ENCODE assay signal across 8 cellular contexts in genomic region chrX:48897621-48898306, GRCh38. TPM values are rescaled to one million over a fixed set of nuclear protein-coding genes. Genes with fewer than 3 reads are reported as not detected.
DNase-seq lines count a peak whose midpoint lies in the region; ATAC-seq lines count a peak whose summit lies in the region.

Gene PQBP1, plus strand, starts transcription at chrX:48897930. Its CDS starts 580 bp downstream, at chrX:48898510.
Gene TIMM17B, minus strand, starts transcription at chrX:48897768. Its CDS starts 19 bp downstream, at chrX:48897749.

- POLR2A ChIA-PET in CD8-positive, alpha-beta memory T cell (lab: Charles Lee): interaction anchor here (0.9 to 2.9 kb wide), 11 partner anchors 14 to 324 kb away, joined by 3 to 15 read pairs (median 4); partner anchors contain the start of genes HDAC6, OTUD5, RBM3 and SLC35A2

- CTCF ChIA-PET in CD8-positive, alpha-beta memory T cell (lab: Charles Lee): interaction anchor here (1.0 to 1.7 kb wide), 6 partner anchors 14 to 250 kb away, joined by 3 to 7 read pairs (median 3); partner anchors contain the start of genes HDAC6 and SLC35A2

- no peaks in the 10 kb centered on the region for H3K9me3 Mint-ChIP-seq in CD8-positive, alpha-beta memory T cell

- peak within 1 kb of the TSS; percentile 90 to 99 (median 95) for H3K27ac Mint-ChIP-seq in CD8-positive, alpha-beta memory T cell

- peak within 1 kb of the TSS; percentile 84 to 96 (median 89) for H3K4me3 Mint-ChIP-seq in CD8-positive, alpha-beta memory T cell

- peak within 1 kb of the TSS; percentile 91 for H3K4me3 ChIP-seq in CD8-positive, alpha-beta memory T cell (ENCODE audit: low read length)

- no peaks in the 10 kb centered on the region for H3K36me3 ChIP-seq in CD8-positive, alpha-beta memory T cell (ENCODE audit: insufficient read depth, low read length)

- peak; percentile 78 for ATAC-seq in GM19468 (IDR thresholded peaks at IDR 0.05; ENCODE audit: extremely low read depth, unreplicated experiment)

- H3K4me1 Mint-ChIP-seq in CD8-positive, alpha-beta memory T cell: peaks cover 18 to 38% (median 27%) of the 10 kb centered on the region in 3 donors

- peak within 1 kb of the TSS; percentile 93 for H3K27ac ChIP-seq in CD8-positive, alpha-beta memory T cell (ENCODE audit: low read depth, low read length)

- peaks cover 0 to 54% (median 3%) of the 10 kb centered on the region in 3 donors for H3K36me3 Mint-ChIP-seq in CD8-positive, alpha-beta memory T cell

- H3K27me3 ChIP-seq in CD8-positive, alpha-beta memory T cell (ENCODE audit: insufficient read depth, low read length, poor library complexity, severe bottlenecking): no peaks in the 10 kb centered on the region

- no peaks in the 10 kb centered on the region for H3K9me3 ChIP-seq in CD8-positive, alpha-beta memory T cell (ENCODE audit: low read length)

- H3K27me3 Mint-ChIP-seq in CD8-positive, alpha-beta memory T cell: peaks cover 0 to 2% of the 10 kb centered on the region in 2 donors

- peaks cover 24% of the 10 kb centered on the region for H3K4me1 ChIP-seq in CD8-positive, alpha-beta memory T cell (ENCODE audit: insufficient read depth, low read length)

- DNase-seq in CD8-positive, alpha-beta memory T cell: peak; percentile 81 to 93 (median 89)
- DNase-seq in HS-5 (ENCODE audit: low read depth) (peak; percentile 84), lung microvascular endothelial cell (ENCODE audit: low read depth in 2 of 2) (peak; percentile 96 to 97)
- peak; percentile 74 for DNase-seq in NK-92 treated with Interleukin-12 subunit alpha and Interleukin-12 subunit beta, amount 100 ng/mL, for 24 hours (lab: John Stamatoyannopoulos, UW)
- DNase-seq in activated CD8-positive, alpha-beta memory T cell treated with anti-CD3 and anti-CD28 coated beads for 24 hours: peak; percentile 89
- peak; percentile 80 for DNase-seq in effector CD8-positive, alpha-beta T cell (lab: John Stamatoyannopoulos, UW)
- peak; percentile 71 to 79 (median 78) for DNase-seq in stimulated activated CD4-positive, alpha-beta T cell treated with anti-CD3 and anti-CD28 coated beads, TNF-alpha, amount 100 ng/mL, for 48 hours (ENCODE audit: low read depth in 3 of 3)

RNA-seq across cellular contexts. Expression of gene PQBP1, which starts in this region (rescaled TPM):
- 100 to 1,000 TPM; 101 to 106 TPM for total RNA-seq in CD8-positive, alpha-beta memory T cell
- polyA plus RNA-seq in CD8-positive, alpha-beta memory T cell: 83.5 TPM
- total RNA-seq in lung microvascular endothelial cell: 64.1 and 71.0 TPM in 2 replicates

RNA-seq across cellular contexts. Expression of gene TIMM17B, which starts in this region (rescaled TPM):
- 10 to 100 TPM; 87.5 to 93.6 TPM for total RNA-seq in CD8-positive, alpha-beta memory T cell
- 68.5 TPM for polyA plus RNA-seq in CD8-positive, alpha-beta memory T cell
- total RNA-seq in lung microvascular endothelial cell: 17.0 and 21.2 TPM in 2 replicates

Comparison
In these comparisons a context has a peak if more than half of its experiments do, and no peak if none do; other contexts are left out.
1. Peak in every context shown above with its lines: DNase-seq, ATAC-seq, H3K4me3 ChIP-seq and H3K27ac ChIP-seq.